In genomic region chr6:105993341-105993740, GRCh38 we compare ENCODE assay signal across 9 cellular contexts.
DNase-seq lines count a peak whose midpoint lies in the region; ATAC-seq and TF ChIP-seq lines count a peak whose summit lies in the region.
"Had no signal": no experiment of that assay in that cellular context is flagged by ENCODE, and none has a peak within 500 bp of the region (broad histone marks: within the 10 kb centered on the region; RNA-seq: fewer than 3 reads in every experiment).

No MANE protein-coding gene starts in this region.

- H3K9me3 ChIP-seq in SJSA1 (replicated peaks): no peaks in the 10 kb centered on the region
- H3K9me3 ChIP-seq in esophagus muscularis mucosa: no peaks in the 10 kb centered on the region
- H3K9me3 ChIP-seq in gastrocnemius medialis: no peaks in the 10 kb centered on the region

- TF ChIP-seq POLR2A in esophagus muscularis mucosa (IDR thresholded peaks at IDR 0.05; ENCODE audit: low read depth) (no peak), gastrocnemius medialis (IDR thresholded peaks at IDR 0.05) (no peak)

- intact Hi-C loops in esophagus muscularis mucosa (cut with DNase I) (loop anchor here (10.0 kb wide), 2 partner anchors 331 to 509 kb away; partner anchors contain the start of gene ATG5), gastrocnemius medialis (cut with DNase I; ENCODE audit: low total_unique reads) (loop anchor here (2.0 to 10.0 kb wide), 4 partner anchors 94 to 509 kb away; partner anchors contain the start of gene PRDM1)

- TF ChIP-seq CTCF in esophagus muscularis mucosa (IDR thresholded peaks at IDR 0.05) (no peak), gastrocnemius medialis (IDR thresholded peaks at IDR 0.05 in 4 of 5, conservative IDR thresholded peaks at IDR 0.05 in 1 of 5) (no peak)

- H3K4me3 ChIP-seq in SJSA1 (no peak overlapping the region), esophagus muscularis mucosa (peak overlapping the region; percentile 52 to 68 (median 60)), gastrocnemius medialis (peak overlapping the region in 3 of 4 donors; percentile 60 to 98 (median 82))

- peak; percentile 28 for DNase-seq in GM04503 (ENCODE audit: low read depth)
- DNase-seq in SJSA1 (ENCODE audit: low read depth in 1 of 2, low spot score in 2 of 2): no peak
- no peak for DNase-seq in esophagus muscularis mucosa (ENCODE audit: extremely low spot score)
- no peak for DNase-seq in gastrocnemius medialis
- no peak for DNase-seq in NCI-H1092 treated with DMSO at 0.1 percent for 48 hours (lab: John Stamatoyannopoulos, UW)
- DNase-seq in NOMO-1 treated with dmso at 0.1 percent for 144 hours (lab: John Stamatoyannopoulos, UW; ENCODE audit: unreplicated experiment): no peak
- DNase-seq: foreskin melanocyte had no signal

- 46% methylated on average over 9 of the region's 9 CpGs for WGBS in esophagus muscularis mucosa

- ATAC-seq in gastrocnemius medialis (no peak), GM18907 (IDR thresholded peaks at IDR 0.05; ENCODE audit: unreplicated experiment) (no peak), GM19463 (IDR thresholded peaks at IDR 0.05; ENCODE audit: unreplicated experiment) (no peak)

- in situ Hi-C loops in gastrocnemius medialis (cut with MboI; ENCODE audit: low sequenced_read_pairs in 4 of 4): loop anchor here in 1 of 4 donors (10.0 to 25.0 kb wide), 2 partner anchors 199 to 256 kb away; no protein-coding TSS in a partner anchor

- peaks cover 17% of the 10 kb centered on the region for H3K4me1 ChIP-seq in SJSA1 (replicated peaks)
- H3K4me1 ChIP-seq in esophagus muscularis mucosa: peaks cover 20 to 41% (median 38%) of the 10 kb centered on the region in 4 donors
- H3K4me1 ChIP-seq in gastrocnemius medialis: peaks cover 16 to 19% of the 10 kb centered on the region in 2 donors

- H3K27me3 ChIP-seq in SJSA1 (replicated peaks): no peaks in the 10 kb centered on the region
- H3K27me3 ChIP-seq in esophagus muscularis mucosa: peaks cover 0 to 98% (median 54%) of the 10 kb centered on the region in 4 donors
- peaks cover 44 to 66% (median 47%) of the 10 kb centered on the region in 3 donors for H3K27me3 ChIP-seq in gastrocnemius medialis

- H3K36me3 ChIP-seq in SJSA1: peaks cover 4% of the 10 kb centered on the region
- no peaks in the 10 kb centered on the region for H3K36me3 ChIP-seq in esophagus muscularis mucosa
- no peaks in the 10 kb centered on the region for H3K36me3 ChIP-seq in gastrocnemius medialis

- peak overlapping the region; percentile 88; the same call in 1 of the 2 replicates for H3K27ac ChIP-seq in SJSA1
- peak overlapping the region in 2 of 4 donors; percentile 56 to 77 for H3K27ac ChIP-seq in esophagus muscularis mucosa (replicated peaks in 1 of 4)
- peak overlapping the region in 2 of 4 donors; percentile 69 to 74 for H3K27ac ChIP-seq in gastrocnemius medialis

- no peak for TF ChIP-seq EP300 in esophagus muscularis mucosa (IDR thresholded peaks at IDR 0.05)
